23 cellular contexts compared by ENCODE assay signal in genomic region chr20:62018437-62019143, GRCh38. TPM values are rescaled to one million over a fixed set of nuclear protein-coding genes. Genes with fewer than 3 reads are reported as not detected.
DNase-seq lines count a peak whose midpoint lies in the region; ATAC-seq and TF ChIP-seq lines count a peak whose summit lies in the region.
"Had no signal": no experiment of that assay in that cellular context is flagged by ENCODE, and none has a peak within 500 bp of the region (broad histone marks: within the 10 kb centered on the region; RNA-seq: fewer than 3 reads in every experiment).

No MANE protein-coding gene starts in this region.

- H3K9me3 ChIP-seq in endodermal cell (ENCODE audit: control insufficient read depth, low read length) = no peaks in the 10 kb centered on the region
- H3K9me3 ChIP-seq in psoas muscle = no peaks in the 10 kb centered on the region
- H3K9me3 ChIP-seq in hepatocyte (ENCODE audit: low read depth) = no peaks in the 10 kb centered on the region
- H3K9me3 ChIP-seq: BLaER1 treated with 17β-estradiol and CSF1 and Interleukin-3, amounts not matched to agents 10 nM and 100 nM; MG63; SK-N-SH had no signal

- H3K36me3 ChIP-seq in endodermal cell (ENCODE audit: control insufficient read depth, insufficient read depth, low read length) = no peaks in the 10 kb centered on the region
- peaks cover 0 to under 1% of the 10 kb centered on the region in 2 donors for H3K36me3 ChIP-seq in psoas muscle (ENCODE audit: insufficient read depth in 1 of 2, low read depth in 1 of 2)
- no peaks in the 10 kb centered on the region for H3K36me3 ChIP-seq in hepatocyte (replicated peaks; ENCODE audit: insufficient read depth, low read depth)
- H3K36me3 ChIP-seq: MG63 had no signal

- no peaks in the 10 kb centered on the region for H3K9me3 Mint-ChIP-seq in endodermal cell
- H3K9me3 Mint-ChIP-seq: CD8-positive, alpha-beta T cell had no signal

- peaks cover 90% of the 10 kb centered on the region for H3K79me2 ChIP-seq in hepatocyte

- H3K4me3 ChIP-seq in endodermal cell (ENCODE audit: low read length) (no peak overlapping the region), psoas muscle (no peak overlapping the region), hepatocyte (no peak overlapping the region)
- H3K4me3 ChIP-seq: BLaER1 treated with 17β-estradiol and CSF1 and Interleukin-3, amounts not matched to agents 10 nM and 100 nM; MG63; PC-9 had no signal

- no peak overlapping the region for H3K4me2 ChIP-seq in hepatocyte
- H3K4me2 ChIP-seq: PC-9, SK-N-SH had no signal

- peaks cover 4% of the 10 kb centered on the region for H3K4me1 ChIP-seq in endodermal cell (ENCODE audit: control insufficient read depth, insufficient read depth, low read length)
- peaks cover 57% of the 10 kb centered on the region for H3K4me1 ChIP-seq in psoas muscle
- no peaks in the 10 kb centered on the region for H3K4me1 ChIP-seq in hepatocyte (ENCODE audit: insufficient read depth)

- H3K27ac ChIP-seq in endodermal cell (ENCODE audit: low read depth, low read length) = no peak overlapping the region
- peak overlapping the region; percentile 75 for H3K27ac ChIP-seq in psoas muscle
- no peak overlapping the region for H3K27ac ChIP-seq in hepatocyte
- H3K27ac ChIP-seq: 22Rv1; BLaER1 treated with 17β-estradiol and CSF1 and Interleukin-3, amounts not matched to agents 10 nM and 100 nM; PC-9 had no signal

- peaks cover 4% of the 10 kb centered on the region for H3K4me1 Mint-ChIP-seq in endodermal cell

- H3K27ac Mint-ChIP-seq in endodermal cell = peak overlapping the region; percentile 36
- H3K27ac Mint-ChIP-seq: CD8-positive, alpha-beta T cell had no signal

- ATAC-seq in Right ventricle myocardium inferior (no peak), left cardiac atrium (no peak), psoas muscle (no peak)
- ATAC-seq: CD8-positive, alpha-beta T cell had no signal

- no peaks in the 10 kb centered on the region for H3K27me3 Mint-ChIP-seq in endodermal cell (ENCODE audit: insufficient read depth)

- DNase-seq in Right ventricle myocardium inferior (ENCODE audit: missing footprints) (peak; percentile 63), left cardiac atrium (no peak), endodermal cell (no peak), psoas muscle (no peak), hepatocyte (ENCODE audit: low spot score) (no peak), hepatic stellate cell (ENCODE audit: low spot score) (no peak), C1 segment of cervical spinal cord (lab: John Stamatoyannopoulos, UW) (no peak), posterior vena cava (ENCODE audit: low spot score) (no peak)
- DNase-seq: CD8-positive, alpha-beta T cell; DMS153; GOT3; MG63; NCI-H1417 treated with DMSO at 0.1 percent for 48 hours; NCI-H187; NCI-H2107; NCI-H2227 treated with DMSO at 0.1 percent for 48 hours; NCI-H510A; PC-9; RPMI8226; SIG-M5; SK-N-SH had no signal

- H3K9ac ChIP-seq in endodermal cell (ENCODE audit: extremely low read depth, low read length, poor library complexity, severe bottlenecking) = no peak overlapping the region
- H3K9ac ChIP-seq: SK-N-SH had no signal

- no peaks in the 10 kb centered on the region for H3K9me2 ChIP-seq in hepatocyte (replicated peaks; ENCODE audit: insufficient read depth)
- H3K9me2 ChIP-seq: SK-N-SH had no signal

- intact Hi-C loops in Right ventricle myocardium inferior (cut with DNase I) (no loop called here), left cardiac atrium (cut with DNase I) (no loop called here), psoas muscle (cut with DNase I) (no loop called here), posterior vena cava (cut with DNase I) (loop anchor here in 1 of 2 donors (5.0 kb wide), 1 partner anchor 124 kb away; the partner anchor contains the start of genes PSMA7 and SS18L1)

- no peak for TF ChIP-seq CTCF in endodermal cell (conservative IDR thresholded peaks at IDR 0.05)
- TF ChIP-seq CTCF in psoas muscle (IDR thresholded peaks at IDR 0.05) = no peak
- no peak for TF ChIP-seq CTCF in hepatocyte (IDR thresholded peaks at IDR 0.05; ENCODE audit: poor library complexity)

- H2AFZ ChIP-seq in hepatocyte = no peak overlapping the region
- H2AFZ ChIP-seq: PC-9 had no signal

- WGBS in endodermal cell (ENCODE audit: insufficient coverage in 1 of 2, insufficient read length in 1 of 2), 2 experiments = 94 to 95% methylated on average over 7 to 23 of the region's 23 CpGs
- WGBS in psoas muscle, 3 donors = 74 to 82% (median 75%) methylated on average over 22 to 23 of the region's 23 CpGs
- WGBS in hepatocyte (ENCODE audit: low lambda C conversion rate, missing lambda C conversion rate) = 96% methylated on average over 23 of the region's 23 CpGs

- peaks cover 60% of the 10 kb centered on the region for H4K20me1 ChIP-seq in hepatocyte (ENCODE audit: insufficient read depth, poor library complexity, severe bottlenecking)

- H3K4me3 Mint-ChIP-seq in endodermal cell = no peak overlapping the region
- H3K4me3 Mint-ChIP-seq: CD8-positive, alpha-beta T cell had no signal

- no peaks in the 10 kb centered on the region for H3K27me3 ChIP-seq in endodermal cell (ENCODE audit: control insufficient read depth, insufficient read depth, low read length, poor library complexity, severe bottlenecking)
- no peaks in the 10 kb centered on the region for H3K27me3 ChIP-seq in psoas muscle (ENCODE audit: insufficient read depth in 3 of 3, low read length in 2 of 3)
- no peaks in the 10 kb centered on the region for H3K27me3 ChIP-seq in hepatocyte
- H3K27me3 ChIP-seq: BLaER1 treated with 17β-estradiol and CSF1 and Interleukin-3, amounts not matched to agents 10 nM and 100 nM; MG63 had no signal

- peaks cover 2% of the 10 kb centered on the region for H3K36me3 Mint-ChIP-seq in endodermal cell (ENCODE audit: low read depth)

RNA-seq across cellular contexts. Expression of gene TAF4, which starts 47.1 kb away (rescaled TPM):
- total RNA-seq in Right ventricle myocardium inferior (10.7 TPM), left cardiac atrium (1 to 10 TPM; 8.8 to 9.3 TPM), endodermal cell (10 to 100 TPM; 25.5 to 39.9 TPM), psoas muscle (10 to 100 TPM; 10.7 to 17.7 (median 14.4) TPM), hepatocyte (6.6 and 7.5 TPM in 2 replicates), posterior vena cava (10 to 100 TPM in 1 of 2 donors, 1 to 10 TPM in 1; 8.8 to 11.4 TPM)
- polyA plus RNA-seq in endodermal cell (2013, experiment 1 of 2) = 23.0 TPM
- polyA plus RNA-seq in endodermal cell (2013, experiment 2 of 2) = 24.8 TPM
- polyA plus RNA-seq in psoas muscle (1 to 10 TPM; 2.8 to 6.3 (median 3.3) TPM), hepatocyte (2.9 and 3.3 TPM in 2 replicates)
